Comparison of ENCODE assay signal across 8 cellular contexts in genomic region chr19:6048808-6049405, GRCh38.
A peak's percentile ranks its signal among the peaks of the same experiment; 100 is the strongest.
DNase-seq lines count a peak whose midpoint lies in the region; ATAC-seq, FAIRE-seq and TF ChIP-seq lines count a peak whose summit lies in the region.

No MANE protein-coding gene starts in this region.

- FAIRE-seq in endothelial cell of umbilical vein (lab: Jason Lieb, UNC) = peak; percentile 85

- DNase-seq in DMS114 treated with DMSO at 0.1 percent for 48 hours (lab: John Stamatoyannopoulos, UW; ENCODE audit: unreplicated experiment) (peak; percentile 41), HT1080 (ENCODE audit: low read depth) (peak; percentile 64), NOMO-1 treated with dmso at 0.1 percent for 144 hours (lab: John Stamatoyannopoulos, UW; ENCODE audit: unreplicated experiment) (peak; percentile 61), endothelial cell of umbilical vein (ENCODE audit: low read depth, low spot score) (peak; percentile 77), myocyte (ENCODE audit: low read depth) (peak; percentile 81)
- DNase-seq in activated CD8-positive, alpha-beta memory T cell treated with anti-CD3 and anti-CD28 coated beads, Interleukin-2, amount 10 ng/mL, durations not matched to agents 7 days and 5 days = peak; percentile 81
- DNase-seq in stimulated activated CD8-positive, alpha-beta memory T cell treated with anti-CD3 and anti-CD28 coated beads, Interleukin-7, amount 100 ng/mL, for 1 hour (ENCODE audit: low read depth in 2 of 2) = peak; percentile 45 to 61

- H3K9ac ChIP-seq in endothelial cell of umbilical vein (replicated peaks; ENCODE audit: extremely low read depth, insufficient read depth, low read length) = no peak overlapping the region

- peaks cover 4% of the 10 kb centered on the region for H3K4me1 Mint-ChIP-seq in activated CD8-positive, alpha-beta memory T cell treated with anti-CD3 and anti-CD28 coated beads, Interleukin-2, amount 10 ng/mL, durations not matched to agents 7 days and 5 days

- TF ChIP-seq CTCF in endothelial cell of umbilical vein (IDR thresholded peaks at IDR 0.05; ENCODE audit: extremely low read depth in 1 of 2, insufficient read depth in 1 of 2, low read depth in 1 of 2, low read length in 2 of 2) = peak; percentile 61 to 83

- H3K9me1 ChIP-seq in endothelial cell of umbilical vein (replicated peaks; ENCODE audit: control insufficient read depth, extremely low read depth, insufficient read depth, low read length) = no peaks in the 10 kb centered on the region

- no TSS peak for BruUV-seq in endothelial cell of umbilical vein (replicated peaks; lab: Mats Ljungman, UMichigan)

- H3K9me3 Mint-ChIP-seq in activated CD8-positive, alpha-beta memory T cell treated with anti-CD3 and anti-CD28 coated beads, Interleukin-2, amount 10 ng/mL, durations not matched to agents 7 days and 5 days (ENCODE audit: low read depth) = no peaks in the 10 kb centered on the region

- no peak overlapping the region for H3K4me2 ChIP-seq in endothelial cell of umbilical vein (ENCODE audit: insufficient read depth, low read length)

- H3K27ac Mint-ChIP-seq in activated CD8-positive, alpha-beta memory T cell treated with anti-CD3 and anti-CD28 coated beads, Interleukin-2, amount 10 ng/mL, durations not matched to agents 7 days and 5 days = no peak overlapping the region

- POLR2A ChIA-PET in endothelial cell of umbilical vein (lab: Charles Lee) = interaction anchor here (1.4 kb wide), 1 partner anchor 8 kb away, joined by 5 read pairs; no protein-coding TSS in a partner anchor

- CTCF ChIA-PET in activated CD8-positive, alpha-beta memory T cell treated with anti-CD3 and anti-CD28 coated beads, Interleukin-2, amount 10 ng/mL, durations not matched to agents 7 days and 5 days (lab: Charles Lee) = interaction anchor here (0.6 to 9.8 kb wide), 23 partner anchors 10 to 324 kb away, joined by 3 to 114 read pairs (median 3); no protein-coding TSS in a partner anchor
- CTCF ChIA-PET in endothelial cell of umbilical vein (lab: Charles Lee) = interaction anchor here (0.6 to 6.9 kb wide), 36 partner anchors 8 to 376 kb away, joined by 3 to 340 read pairs (median 5); no protein-coding TSS in a partner anchor

- ATAC-seq in activated CD8-positive, alpha-beta memory T cell treated with anti-CD3 and anti-CD28 coated beads, Interleukin-2, amount 10 ng/mL, durations not matched to agents 7 days and 5 days = peak; percentile 100
- no peak for ATAC-seq in GM18909 (IDR thresholded peaks at IDR 0.05; ENCODE audit: poor library complexity, unreplicated experiment)

- TF ChIP-seq POLR2A in endothelial cell of umbilical vein (IDR thresholded peaks at IDR 0.05; ENCODE audit: low read depth, low read length) = no peak

- H3K4me1 ChIP-seq in endothelial cell of umbilical vein (ENCODE audit: control insufficient read depth, extremely low read depth, insufficient read depth, low read length) = peaks cover 4% of the 10 kb centered on the region

- no peak overlapping the region for H3K4me3 ChIP-seq in endothelial cell of umbilical vein (replicated peaks in 1 of 3; ENCODE audit: insufficient read depth in 1 of 3, low read depth in 1 of 3, low read length in 3 of 3)

- intact Hi-C loops in endothelial cell of umbilical vein (cut with micrococcal nuclease) = loop anchor here (1.0 to 5.0 kb wide), 6 partner anchors 62 to 373 kb away; partner anchors contain the start of gene KHSRP

- no peaks in the 10 kb centered on the region for H3K36me3 Mint-ChIP-seq in activated CD8-positive, alpha-beta memory T cell treated with anti-CD3 and anti-CD28 coated beads, Interleukin-2, amount 10 ng/mL, durations not matched to agents 7 days and 5 days

- H4K20me1 ChIP-seq in endothelial cell of umbilical vein (replicated peaks; ENCODE audit: control insufficient read depth, extremely low read depth, insufficient read depth, low read length) = no peaks in the 10 kb centered on the region

- dilution Hi-C loops in endothelial cell of umbilical vein (cut with MboI; ENCODE audit: extremely low pct_ligation_motif_present, low sequenced_read_pairs) = loop anchor here (25.0 kb wide), 1 partner anchor 88 kb away; the partner anchor contains the start of gene ACSBG2

- H3K27me3 Mint-ChIP-seq in activated CD8-positive, alpha-beta memory T cell treated with anti-CD3 and anti-CD28 coated beads, Interleukin-2, amount 10 ng/mL, durations not matched to agents 7 days and 5 days = peaks cover 13% of the 10 kb centered on the region

- no peaks in the 10 kb centered on the region for H3K79me2 ChIP-seq in endothelial cell of umbilical vein (ENCODE audit: control insufficient read depth, insufficient read depth, low read length)

- H3K9me3 ChIP-seq in endothelial cell of umbilical vein (replicated peaks; ENCODE audit: control insufficient read depth, insufficient read depth, low read length) = no peaks in the 10 kb centered on the region

- H3K36me3 ChIP-seq in endothelial cell of umbilical vein (ENCODE audit: control insufficient read depth in 2 of 2, extremely low read depth in 1 of 2, insufficient read depth in 2 of 2, low read length in 2 of 2) = no peaks in the 10 kb centered on the region

- H3K4me3 Mint-ChIP-seq in activated CD8-positive, alpha-beta memory T cell treated with anti-CD3 and anti-CD28 coated beads, Interleukin-2, amount 10 ng/mL, durations not matched to agents 7 days and 5 days = no peak overlapping the region

- H3K27me3 ChIP-seq in endothelial cell of umbilical vein (ENCODE audit: control insufficient read depth in 2 of 2, insufficient read depth in 2 of 2, low read length in 2 of 2) = no peaks in the 10 kb centered on the region

- H2AFZ ChIP-seq in endothelial cell of umbilical vein (ENCODE audit: low read depth, low read length) = peak overlapping the region; percentile 35

- peak overlapping the region; percentile 20 for H3K27ac ChIP-seq in endothelial cell of umbilical vein (ENCODE audit: insufficient read depth, low read depth, low read length)

TF ChIP-seq in endothelial cell of umbilical vein, 7 proteins besides CTCF, POLR2A, EP300 and RAD21:
- TF ChIP-seq EZH2 (IDR thresholded peaks at IDR 0.05; ENCODE audit: borderline replicate concordance, low read depth, low read length, severe bottlenecking) = no peak
- TF ChIP-seq, protein P1, sequence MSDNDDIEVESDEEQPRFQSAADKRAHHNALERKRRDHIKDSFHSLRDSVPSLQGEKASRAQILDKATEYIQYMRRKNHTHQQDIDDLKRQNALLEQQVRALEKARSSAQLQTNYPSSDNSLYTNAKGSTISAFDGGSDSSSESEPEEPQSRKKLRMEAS (IDR thresholded peaks at IDR 0.05; ENCODE audit: insufficient read depth, insufficient read length) = no peak
- no peak for TF ChIP-seq JUN (IDR thresholded peaks at IDR 0.05; ENCODE audit: borderline replicate concordance, insufficient read depth, insufficient read length, low read depth)
- no peak for TF ChIP-seq POLR2AphosphoS5 (IDR thresholded peaks at IDR 0.05; ENCODE audit: insufficient read depth, low read depth, low read length)
- no peak for TF ChIP-seq GATA2 (IDR thresholded peaks at IDR 0.05; ENCODE audit: insufficient read depth, insufficient read length, low read depth, low read length)
- no peak for TF ChIP-seq MYC (IDR thresholded peaks at IDR 0.05; ENCODE audit: low read depth, low read length)
- no peak for TF ChIP-seq FOS (IDR thresholded peaks at IDR 0.05; ENCODE audit: borderline replicate concordance, insufficient read depth, low read length)
TF ChIP-seq in endothelial cell of umbilical vein: peak in this region for 0.
